14 cellular contexts compared by ENCODE assay signal in genomic region chr3:82643948-82644347, GRCh38.
A peak's percentile ranks its signal among the peaks of the same experiment; 100 is the strongest.
DNase-seq lines count a peak whose midpoint lies in the region; ATAC-seq, FAIRE-seq and TF ChIP-seq lines count a peak whose summit lies in the region.
"Had no signal": no experiment of that assay in that cellular context is flagged by ENCODE, and none has a peak within 500 bp of the region (broad histone marks: within the 10 kb centered on the region; RNA-seq: fewer than 3 reads in every experiment).

No MANE protein-coding gene starts in this region.

- no peaks in the 10 kb centered on the region for H3K4me1 Mint-ChIP-seq in MCF 10A (ENCODE audit: insufficient read depth, unreplicated experiment)
- no peaks in the 10 kb centered on the region for H3K4me1 Mint-ChIP-seq in activated T-helper 17 cell treated with anti-CD3 and anti-CD28 coated beads, Interleukin-2, amount 50 U/mL, for 72 hours

- no peak overlapping the region for H3K4me3 Mint-ChIP-seq in MCF 10A (ENCODE audit: unreplicated experiment)
- no peak overlapping the region for H3K4me3 Mint-ChIP-seq in activated T-helper 17 cell treated with anti-CD3 and anti-CD28 coated beads, Interleukin-2, amount 50 U/mL, for 72 hours

- H3K27me3 ChIP-seq in breast epithelium (no peaks in the 10 kb centered on the region), OCI-LY3 (ENCODE audit: low read depth, low read length) (no peaks in the 10 kb centered on the region), H1 (replicated peaks in 1 of 4; ENCODE audit: control insufficient read depth in 3 of 4, extremely low read depth in 1 of 4, insufficient read depth in 3 of 4, low read length in 3 of 4) (no peaks in the 10 kb centered on the region)
- H3K27me3 ChIP-seq: vagina had no signal

- no peak overlapping the region for H3K56ac ChIP-seq in H1 (replicated peaks; ENCODE audit: insufficient read length, low read depth, low read length)

- no peak for TF ChIP-seq POLR2A in breast epithelium (IDR thresholded peaks at IDR 0.05)
- TF ChIP-seq POLR2A in H1 (IDR thresholded peaks at IDR 0.05; ENCODE audit: control extremely low read depth in 1 of 2, low read depth in 2 of 2, low read length in 2 of 2) = no peak

- H3K9ac ChIP-seq in OCI-LY3 (ENCODE audit: low read length) = no peak overlapping the region
- no peak overlapping the region for H3K9ac ChIP-seq in H1 (replicated peaks in 1 of 4; ENCODE audit: extremely low read depth in 1 of 4, low read depth in 3 of 4, low read length in 3 of 4)

- H3K79me1 ChIP-seq in H1 (ENCODE audit: low read depth, low read length) = no peaks in the 10 kb centered on the region

- CTCF ChIA-PET in MCF 10A (lab: Yijun Ruan, JAX) (interaction anchor here (0.6 to 1.3 kb wide), 5 partner anchors 12 to 967 kb away, joined by 3 to 5 read pairs (median 3); no protein-coding TSS in a partner anchor), H1 (lab: Charles Lee; ENCODE audit: partially characterized antibody) (interaction anchor here (0.8 to 1.9 kb wide), 6 partner anchors 11 to 899 kb away, joined by 3 to 5 read pairs (median 3); no protein-coding TSS in a partner anchor)

- H3K4me1 ChIP-seq in breast epithelium = no peaks in the 10 kb centered on the region
- H3K4me1 ChIP-seq in OCI-LY3 (ENCODE audit: low read length) = no peaks in the 10 kb centered on the region
- H3K4me1 ChIP-seq in H1 (replicated peaks in 1 of 4; ENCODE audit: control insufficient read depth in 3 of 4, insufficient read depth in 4 of 4, low read length in 3 of 4) = no peaks in the 10 kb centered on the region
- H3K4me1 ChIP-seq: vagina had no signal

- H4K20me1 ChIP-seq in OCI-LY3 (ENCODE audit: insufficient read depth, low read length) = no peaks in the 10 kb centered on the region
- H4K20me1 ChIP-seq in H1 (replicated peaks in 1 of 2; ENCODE audit: control insufficient read depth in 1 of 2, insufficient read depth in 2 of 2, low read length in 2 of 2) = no peaks in the 10 kb centered on the region

- H2BK5ac ChIP-seq in H1 (ENCODE audit: low read depth, low read length) = no peak overlapping the region

- H4K91ac ChIP-seq in H1 (replicated peaks; ENCODE audit: insufficient read length, low read length) = no peak overlapping the region

- intact Hi-C loops in MCF 10A (cut with micrococcal nuclease) = loop anchor here (1.0 kb wide), 1 partner anchor 879 kb away; no protein-coding TSS in a partner anchor
- intact Hi-C loops in breast epithelium (cut with DNase I; ENCODE audit: low total_unique reads) = no loop called here

- H3K23me2 ChIP-seq in H1 (ENCODE audit: low read depth, low read length) = no peaks in the 10 kb centered on the region

- H2BK12ac ChIP-seq in H1 (ENCODE audit: low read depth, low read length) = no peak overlapping the region

- H3K9me3 ChIP-seq in breast epithelium (no peaks in the 10 kb centered on the region), OCI-LY3 (ENCODE audit: insufficient read depth, low read length) (peaks cover 14% of the 10 kb centered on the region; the same call in 1 of the 2 replicates), H1 (ENCODE audit: insufficient read depth in 2 of 2, low read depth in 1 of 2, low read length in 1 of 2) (peaks cover 9 to 12% of the 10 kb centered on the region in 2 experiments)
- H3K9me3 ChIP-seq: vagina had no signal

- no peak overlapping the region for H3K18ac ChIP-seq in H1 (ENCODE audit: extremely low read depth, low read length)

- H2AK5ac ChIP-seq in H1 (ENCODE audit: low read depth, low read length) = no peak overlapping the region

- H3K4me2 ChIP-seq in OCI-LY3 (ENCODE audit: low read length) (no peak overlapping the region), H1 (ENCODE audit: insufficient read depth in 1 of 2, low read depth in 2 of 2, low read length in 2 of 2) (no peak overlapping the region)

- no peaks in the 10 kb centered on the region for H3K9me3 Mint-ChIP-seq in MCF 10A (ENCODE audit: unreplicated experiment)
- H3K9me3 Mint-ChIP-seq in activated T-helper 17 cell treated with anti-CD3 and anti-CD28 coated beads, Interleukin-2, amount 50 U/mL, for 72 hours = peaks cover 9% of the 10 kb centered on the region

- TF ChIP-seq EP300 in H1 (IDR thresholded peaks at IDR 0.05; ENCODE audit: borderline replicate concordance in 1 of 2, low read depth in 2 of 2, low read length in 2 of 2) = no peak

- POLR2A ChIA-PET in MCF 10A (lab: Yijun Ruan, JAX) (no interaction called here), H1 (lab: Charles Lee; ENCODE audit: partially characterized antibody) (no interaction called here)

- no peaks in the 10 kb centered on the region for H3K36me3 ChIP-seq in breast epithelium
- peaks cover 4% of the 10 kb centered on the region for H3K36me3 ChIP-seq in OCI-LY3 (replicated peaks; ENCODE audit: low read depth, low read length)
- no peaks in the 10 kb centered on the region for H3K36me3 ChIP-seq in H1 (ENCODE audit: control insufficient read depth in 2 of 4, insufficient read depth in 4 of 4, low read length in 3 of 4)
- H3K36me3 ChIP-seq: vagina had no signal

- H3K27me3 Mint-ChIP-seq in MCF 10A (ENCODE audit: insufficient read depth, unreplicated experiment) = no peaks in the 10 kb centered on the region
- no peaks in the 10 kb centered on the region for H3K27me3 Mint-ChIP-seq in activated T-helper 17 cell treated with anti-CD3 and anti-CD28 coated beads, Interleukin-2, amount 50 U/mL, for 72 hours

- H3K23ac ChIP-seq in H1 (ENCODE audit: insufficient read length) = no peak overlapping the region

- no peak overlapping the region for H2AFZ ChIP-seq in OCI-LY3 (ENCODE audit: low read depth, low read length)
- no peak overlapping the region for H2AFZ ChIP-seq in H1 (ENCODE audit: low read length)

- TF ChIP-seq CTCF in MCF 10A (IDR thresholded peaks at IDR 0.05; ENCODE audit: unreplicated experiment) (peak; percentile 16), breast epithelium (IDR thresholded peaks at IDR 0.05) (no peak), OCI-LY3 (IDR thresholded peaks at IDR 0.05; ENCODE audit: low read depth, low read length) (peak; percentile 50), H1 (IDR thresholded peaks at IDR 0.05; ENCODE audit: control extremely low read depth in 1 of 3, insufficient read depth in 1 of 3, low read depth in 1 of 3, low read length in 3 of 3) (peak; percentile 54 to 58 (median 55))

- H3K79me2 ChIP-seq in OCI-LY3 (ENCODE audit: low read length) (no peaks in the 10 kb centered on the region), H1 (ENCODE audit: control insufficient read depth in 1 of 2, insufficient read depth in 2 of 2, low read length in 2 of 2) (no peaks in the 10 kb centered on the region)

- peak; percentile 34 for DNase-seq in MCF 10A (ENCODE audit: unreplicated experiment)
- no peak for DNase-seq in breast epithelium (ENCODE audit: low spot score in 2 of 2)
- DNase-seq in H1 (ENCODE audit: low read depth in 1 of 2, low spot score in 2 of 2) = peak in 1 of 2 experiments; percentile 17
- no peak for DNase-seq in D341Med (ENCODE audit: low spot score)
- DNase-seq: activated CD8-positive, alpha-beta memory T cell treated with anti-CD3 and anti-CD28 coated beads for 24 hours; NCI-H2107; stimulated activated CD8-positive, alpha-beta memory T cell treated with anti-CD3 and anti-CD28 coated beads, Interleukin-4, amount 100 ng/mL, for 48 hours had no signal

- TF ChIP-seq RAD21 in H1 (IDR thresholded peaks at IDR 0.05 in 1 of 2, conservative IDR thresholded peaks at IDR 0.05 in 1 of 2; ENCODE audit: low read depth in 2 of 2, low read length in 2 of 2) = peak; percentile 83 to 87

- H3K4me3 ChIP-seq in breast epithelium (no peak overlapping the region), OCI-LY3 (ENCODE audit: low read length) (no peak overlapping the region), H1 (ENCODE audit: extremely low read depth in 1 of 4, insufficient read depth in 2 of 4, low read depth in 3 of 4, low read length in 4 of 4) (no peak overlapping the region)
- H3K4me3 ChIP-seq: coronary artery, vagina had no signal

- no peak for FAIRE-seq in H1 (lab: Jason Lieb, UNC)

- no peak overlapping the region for H3K14ac ChIP-seq in H1 (ENCODE audit: insufficient read length)

- no peak overlapping the region for H3K27ac Mint-ChIP-seq in MCF 10A (ENCODE audit: low read depth, unreplicated experiment)
- H3K27ac Mint-ChIP-seq in activated T-helper 17 cell treated with anti-CD3 and anti-CD28 coated beads, Interleukin-2, amount 50 U/mL, for 72 hours = no peak overlapping the region
- H3K27ac Mint-ChIP-seq: activated naive CD4-positive, alpha-beta T cell treated with anti-CD3 and anti-CD28 coated beads, Interleukin-2, amount 50 U/mL, for 72 hours had no signal

- H4K5ac ChIP-seq in H1 (ENCODE audit: insufficient read length, low read depth, low read length) = no peak overlapping the region

- ATAC-seq in HG03135 (IDR thresholded peaks at IDR 0.05; ENCODE audit: unreplicated experiment) = no peak
- no peak for ATAC-seq in HG03097 (IDR thresholded peaks at IDR 0.05; ENCODE audit: low FRiP score, unreplicated experiment)
- ATAC-seq in activated T-helper 17 cell treated with anti-CD3 and anti-CD28 coated beads, Interleukin-2, amount 50 U/mL, for 72 hours (replicated peaks) = no peak
- ATAC-seq: activated naive CD4-positive, alpha-beta T cell treated with anti-CD3 and anti-CD28 coated beads, Interleukin-2, amount 50 U/mL, for 72 hours had no signal

- no peak overlapping the region for H4K8ac ChIP-seq in H1 (ENCODE audit: extremely low read depth, insufficient read depth, low read length)

- no peak overlapping the region for H3K4ac ChIP-seq in H1 (replicated peaks; ENCODE audit: insufficient read length, low read depth, low read length)

- no peaks in the 10 kb centered on the region for H3K36me3 Mint-ChIP-seq in MCF 10A (ENCODE audit: insufficient read depth, unreplicated experiment)
- H3K36me3 Mint-ChIP-seq in activated T-helper 17 cell treated with anti-CD3 and anti-CD28 coated beads, Interleukin-2, amount 50 U/mL, for 72 hours (ENCODE audit: low read depth) = no peaks in the 10 kb centered on the region
- H3K36me3 Mint-ChIP-seq: activated naive CD4-positive, alpha-beta T cell treated with anti-CD3 and anti-CD28 coated beads, Interleukin-2, amount 50 U/mL, for 72 hours had no signal

- H3K27ac ChIP-seq in breast epithelium = no peak overlapping the region
- no peak overlapping the region for H3K27ac ChIP-seq in OCI-LY3 (ENCODE audit: low read length)
- no peak overlapping the region for H3K27ac ChIP-seq in H1 (ENCODE audit: low read depth, low read length)
- H3K27ac ChIP-seq: coronary artery, vagina had no signal

- no peak overlapping the region for H2BK15ac ChIP-seq in H1 (ENCODE audit: low read length)

- no peak overlapping the region for H2BK120ac ChIP-seq in H1 (replicated peaks; ENCODE audit: low read depth, low read length)

- BruUV-seq in MCF 10A (replicated peaks; lab: Mats Ljungman, UMichigan) = no TSS peak

- no peak overlapping the region for H2BK20ac ChIP-seq in H1 (ENCODE audit: low read length)

TF ChIP-seq in H1, 55 proteins besides CTCF, POLR2A, EP300 and RAD21 (continues in another document):
- TF ChIP-seq RBBP5 (IDR thresholded peaks at IDR 0.05; ENCODE audit: borderline replicate concordance, low read depth, low read length) = no peak

Comparison
In these comparisons a context has a peak if more than half of its experiments do, and no peak if none do; other contexts are left out.
1. CTCF ChIP-seq: peak in MCF 10A (single experiment), OCI-LY3 (single experiment) and H1 (3 of 3); none in breast epithelium (0 of 3).